27 cellular contexts compared by ENCODE assay signal in the genomic region with DNA sequence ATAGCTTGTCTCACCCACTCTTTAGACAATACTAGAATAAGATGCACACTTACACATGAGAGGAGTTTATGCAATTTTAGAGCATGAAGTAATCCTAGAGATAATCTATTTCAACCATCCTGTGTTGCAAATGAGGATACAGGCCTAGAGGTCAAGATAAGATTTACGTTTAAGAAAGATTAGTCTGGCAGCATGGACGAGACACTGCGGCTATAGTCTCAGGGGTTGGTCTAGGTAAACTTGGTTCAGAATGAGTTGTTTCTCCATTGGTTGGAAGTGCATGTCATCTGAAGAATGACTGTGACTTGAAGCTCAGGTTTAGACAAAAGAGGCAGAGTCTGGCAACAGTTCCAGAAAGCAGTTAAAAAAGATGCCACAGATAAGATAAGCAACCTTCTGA.
"Had no signal": no experiment of that assay in that cellular context is flagged by ENCODE, and none has a peak within 500 bp of the region (broad histone marks: within the 10 kb centered on the region; RNA-seq: fewer than 3 reads in every experiment).

No MANE protein-coding gene starts in this region.

- H3K9ac ChIP-seq: KMS-11 had no signal

- ATAC-seq: activated CD8-positive, alpha-beta T cell treated with anti-CD3 and anti-CD28 coated beads, Interleukin-2, amount 10 ng/mL, durations not matched to agents 7 days and 5 days; PC-3 had no signal

- H3K4me1 ChIP-seq: Peyer's patch, SJSA1 had no signal

- H3K36me3 ChIP-seq: Peyer's patch, SJSA1 had no signal

- DNase-seq: activated CD4-positive, alpha-beta T cell treated with anti-CD3 and anti-CD28 coated beads, Interleukin-2, amount 10 ng/mL, durations not matched to agents 7 days and 5 days; activated CD4-positive, alpha-beta T cell treated with anti-CD3 and anti-CD28 coated beads, Interleukin-2, amount 50 U/mL, for 48 hours; activated CD8-positive, alpha-beta T cell treated with anti-CD3 and anti-CD28 coated beads, Interleukin-2, amount 10 ng/mL, durations not matched to agents 7 days and 5 days; activated gamma-delta T cell; activated naive CD4-positive, alpha-beta T cell treated with Interleukin-2 at 50 U/mL for 16 hours; activated naive CD8-positive, alpha-beta T cell treated with anti-CD3 and anti-CD28 coated beads, Interleukin-2, amount 10 ng/mL, durations not matched to agents 7 days and 5 days; activated T-cell treated with anti-CD3 and anti-CD28 coated beads, Interleukin-2, amount 50 U/mL, for 24 hours; anterior cingulate cortex; caudate nucleus; cerebellar nuclear complex; NCI-H1105; NCI-H1417 treated with DMSO at 0.1 percent for 48 hours; NCI-H187 treated with DMSO at 0.1 percent for 48 hours; NCI-H2081; NCI-H2171 treated with DMSO at 0.1 percent for 48 hours; NCI-H2227 treated with DMSO at 0.1 percent for 48 hours; NCI-H446; NCI-H510A treated with DMSO at 0.1 percent for 48 hours; NCI-H526 treated with DMSO at 0.1 percent for 48 hours; NK-92 treated with Interleukin-12 subunit alpha and Interleukin-12 subunit beta, amount 100 ng/mL, for 24 hours; PC-3; Peyer's patch; RPMI8226; SHP77 treated with DMSO at 0.1 percent for 48 hours; T1000 had no signal

- H3K27me3 ChIP-seq: Peyer's patch had no signal

- H3K4me3 ChIP-seq: Peyer's patch, SJSA1 had no signal

- H3K9me3 ChIP-seq: Peyer's patch, SJSA1 had no signal

- H3K4me2 ChIP-seq: KMS-11 had no signal

- H3K27ac ChIP-seq: KMS-11, Peyer's patch, SJSA1 had no signal
